In the genomic region with DNA sequence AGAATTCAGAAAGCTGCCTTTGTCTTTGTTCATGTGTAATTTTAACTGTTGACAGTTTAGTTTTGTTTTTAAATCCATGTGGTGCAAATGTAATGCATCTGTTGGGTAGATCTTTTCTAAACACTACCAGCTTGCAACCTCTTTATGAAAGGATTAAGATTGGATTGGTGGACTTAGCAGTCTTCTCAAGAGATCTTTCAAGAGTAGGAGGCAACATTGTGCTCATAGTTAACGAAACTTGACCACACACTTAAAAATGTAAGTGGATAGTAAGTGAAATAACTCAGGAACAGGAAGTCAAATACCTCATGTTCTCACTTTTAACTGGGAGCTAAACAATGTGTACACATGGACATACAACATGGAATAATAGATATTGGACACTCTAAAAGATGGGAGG, we compare ENCODE assay signal across 25 cellular contexts.
"Had no signal": no experiment of that assay in that cellular context is flagged by ENCODE, and none has a peak within 500 bp of the region (broad histone marks: within the 10 kb centered on the region; RNA-seq: fewer than 3 reads in every experiment).

No MANE protein-coding gene starts in this region.

- H3K9me3 ChIP-seq: esophagus muscularis mucosa, psoas muscle, sigmoid colon, spleen, testis, tibial artery had no signal

- H3K27me3 ChIP-seq: esophagus muscularis mucosa, foreskin keratinocyte, spleen, testis, tibial artery had no signal

- H3K27ac ChIP-seq: coronary artery, esophagus muscularis mucosa, foreskin keratinocyte, psoas muscle, sigmoid colon, spleen, testis, tibial artery had no signal

- H3K36me3 ChIP-seq: esophagus muscularis mucosa, sigmoid colon, spleen, tibial artery had no signal

- DNase-seq: dermis blood vessel endothelial cell; effector memory CD4-positive, alpha-beta T cell; foreskin keratinocyte; hypothalamus; immature natural killer cell; islet precursor cell; kidney glomerular epithelial cell; left colon; mesendoderm; midbrain; naive thymus-derived CD4-positive, alpha-beta T cell; nephron progenitor cell; nucleus accumbens; psoas muscle; right cardiac atrium; sigmoid colon; spleen; stimulated activated CD4-positive, alpha-beta T cell treated with anti-CD3 and anti-CD28 coated beads, Interleukin-4, amount 100 ng/mL, for 4 hours; stimulated activated naive CD8-positive, alpha-beta T cell treated with anti-CD3 and anti-CD28 coated beads, Interleukin-15, Interleukin-2, amounts not matched to agents 100 U/mL and 50 U/mL, for 24 hours; substantia nigra; testis; tibial artery had no signal

- H3K4me1 ChIP-seq: foreskin keratinocyte, psoas muscle, spleen, testis, tibial artery had no signal

- H3K4me3 ChIP-seq: coronary artery, esophagus muscularis mucosa, psoas muscle, sigmoid colon, spleen, testis, tibial artery had no signal

- ATAC-seq: foreskin keratinocyte; left colon; naive thymus-derived CD4-positive, alpha-beta T cell; psoas muscle; right cardiac atrium; stimulated activated memory B cell treated with anti-CD40 and anti-IgM and Interleukin-4, amounts not matched to agents 10 μg/mL and 1 μg/mL and 100 μg/mL, for 72 hours; stimulated activated naive CD8-positive, alpha-beta T cell treated with anti-CD3 and anti-CD28 coated beads, Interleukin-15, Interleukin-2, amounts not matched to agents 100 U/mL and 50 U/mL, for 24 hours had no signal
